ENCODE assay signal across 9 cellular contexts in genomic region chr6:42453649-42454427, GRCh38. TPM values are rescaled to one million over a fixed set of nuclear protein-coding genes. Genes with fewer than 3 reads are reported as not detected.
DNase-seq lines count a peak whose midpoint lies in the region; ATAC-seq, FAIRE-seq and TF ChIP-seq lines count a peak whose summit lies in the region.
"Had no signal": no experiment of that assay in that cellular context is flagged by ENCODE, and none has a peak within 500 bp of the region (broad histone marks: within the 10 kb centered on the region; RNA-seq: fewer than 3 reads in every experiment).

No MANE protein-coding gene starts in this region.

- DNase-seq in DMS 273 (lab: John Stamatoyannopoulos, UW; ENCODE audit: unreplicated experiment) (peak; percentile 66), DMS 273 treated with DMSO at 0.1 percent for 48 hours (lab: John Stamatoyannopoulos, UW) (no peak), NCI-H2029 treated with DMSO at 0.1 percent for 48 hours (lab: John Stamatoyannopoulos, UW) (peak; percentile 5), body of pancreas (peak; percentile 38 to 59 (median 46)), keratinocyte (ENCODE audit: low read depth, low spot score) (no peak), NCI-H446 (lab: John Stamatoyannopoulos, UW) (no peak)
- DNase-seq in stimulated activated naive CD8-positive, alpha-beta T cell treated with anti-CD3 and anti-CD28 coated beads, Interleukin-15, Interleukin-2, amounts not matched to agents 100 U/mL and 50 U/mL, for 24 hours: peak; percentile 20

- peak overlapping the region; percentile 29 for H2AFZ ChIP-seq in keratinocyte (ENCODE audit: control insufficient read depth, low read length)

- no peaks in the 10 kb centered on the region for H3K9me3 ChIP-seq in body of pancreas
- no peaks in the 10 kb centered on the region for H3K9me3 ChIP-seq in keratinocyte (ENCODE audit: control insufficient read depth, low read depth, low read length)

- no peaks in the 10 kb centered on the region for H4K20me1 ChIP-seq in keratinocyte (ENCODE audit: control insufficient read depth, extremely low read depth, insufficient read depth, low read length)

- H3K4me2 ChIP-seq in keratinocyte (ENCODE audit: control insufficient read depth, extremely low read depth, insufficient read depth, low read depth, low read length): peak overlapping the region; percentile 86

- no peak for FAIRE-seq in keratinocyte (lab: Jason Lieb, UNC)
- FAIRE-seq: A204.1 had no signal

- no peaks in the 10 kb centered on the region for H3K36me3 ChIP-seq in body of pancreas (replicated peaks in 1 of 2; ENCODE audit: insufficient read depth in 1 of 2, low read depth in 2 of 2)
- H3K36me3 ChIP-seq in keratinocyte (ENCODE audit: control insufficient read depth in 2 of 2, extremely low read depth in 1 of 2, insufficient read depth in 2 of 2, low read length in 2 of 2): no peaks in the 10 kb centered on the region

- H3K9me1 ChIP-seq in keratinocyte (ENCODE audit: control insufficient read depth, extremely low read depth, insufficient read depth, low read length): no peaks in the 10 kb centered on the region

- ATAC-seq in body of pancreas (peak; percentile 20), GM21717 (IDR thresholded peaks at IDR 0.05; ENCODE audit: unreplicated experiment) (no peak)
- no peak for ATAC-seq in stimulated activated naive CD8-positive, alpha-beta T cell treated with anti-CD3 and anti-CD28 coated beads, Interleukin-15, Interleukin-2, amounts not matched to agents 100 U/mL and 50 U/mL, for 24 hours

- H3K27ac ChIP-seq in body of pancreas: peak overlapping the region in 3 of 4 donors; percentile 27 to 88 (median 87)
- no peak overlapping the region for H3K27ac ChIP-seq in keratinocyte (ENCODE audit: control insufficient read depth, insufficient read depth, low read length)

- no peak for TF ChIP-seq POLR2A in body of pancreas (IDR thresholded peaks at IDR 0.05)

- H3K9ac ChIP-seq in keratinocyte (ENCODE audit: control insufficient read depth, extremely low read depth, insufficient read depth, low read length): peak overlapping the region; percentile 80

- H3K4me3 ChIP-seq in body of pancreas (peak overlapping the region in 1 of 2 donors; percentile 78), keratinocyte (ENCODE audit: control insufficient read depth in 2 of 3, extremely low read depth in 1 of 3, insufficient read depth in 2 of 3, low read depth in 1 of 3, low read length in 3 of 3) (peak overlapping the region; percentile 69 to 91 (median 69))

- TF ChIP-seq CTCF in body of pancreas (IDR thresholded peaks at IDR 0.05): no peak
- TF ChIP-seq CTCF in keratinocyte (optimal IDR thresholded peaks at IDR 0.05 in 1 of 3, IDR thresholded peaks at IDR 0.05 in 1 of 3, conservative IDR thresholded peaks at IDR 0.05 in 1 of 3; ENCODE audit: extremely low read depth in 1 of 3, insufficient read depth in 2 of 3, low read length in 3 of 3): no peak

- peaks cover 18% of the 10 kb centered on the region for H3K79me2 ChIP-seq in keratinocyte (ENCODE audit: control insufficient read depth, insufficient read depth, low read length)

- WGBS in body of pancreas, 2 donors: 1 to 2% methylated on average over 22 to 32 of the region's 32 CpGs

- intact Hi-C loops in body of pancreas (cut with DNase I): no loop called here

- dilution Hi-C loops in keratinocyte (cut with MboI; ENCODE audit: extremely low pct_ligation_motif_present, low sequenced_read_pairs): no loop called here

- H3K4me1 ChIP-seq in body of pancreas (peaks cover 32% of the 10 kb centered on the region), keratinocyte (ENCODE audit: control insufficient read depth, extremely low read depth, insufficient read depth, low read length) (peaks cover 32% of the 10 kb centered on the region)

- H3K27me3 ChIP-seq in body of pancreas (no peaks in the 10 kb centered on the region), keratinocyte (ENCODE audit: control insufficient read depth, extremely low read depth, insufficient read depth, low read length) (no peaks in the 10 kb centered on the region)

RNA-seq across cellular contexts. Expression of gene TRERF1, which starts 2.1 kb away (rescaled TPM):
- total RNA-seq in body of pancreas: 1 to 10 TPM; 2.3 to 3.4 TPM
- polyA plus RNA-seq in keratinocyte: 3.2 to 4.8 TPM (median 4.5 TPM) in 3 replicates
- 2.0 TPM for polyA plus RNA-seq in keratinocyte (2011; ENCODE audit: low read depth)
- 3.3 TPM in 2 replicates for polyA plus RNA-seq in keratinocyte (2011; cell fraction: cytosol; rRNA removed)
- polyA plus RNA-seq in keratinocyte (2011; cell fraction: nucleus; rRNA removed): 12.0 and 14.6 TPM in 2 replicates
- polyA plus RNA-seq in keratinocyte (2012; ENCODE audit: low replicate concordance): 2.4 and 6.4 TPM in 2 replicates
- polyA minus RNA-seq in keratinocyte: 5.4 to 18.3 TPM (median 9.5 TPM) in 3 replicates
- polyA minus RNA-seq in keratinocyte (2011; cell fraction: cytosol; rRNA and poly(A)+ RNA removed): 3.8 TPM
- 8.7 and 14.2 TPM in 2 replicates for polyA minus RNA-seq in keratinocyte (2011; cell fraction: nucleus; rRNA and poly(A)+ RNA removed)

Comparison
In these comparisons a context has a peak if more than half of its experiments do, and no peak if none do; other contexts are left out.
1. DNase-seq: peak in DMS 273 (single experiment), NCI-H2029 treated with DMSO at 0.1 percent for 48 hours (single experiment), body of pancreas (4 of 4) and stimulated activated naive CD8-positive, alpha-beta T cell treated with anti-CD3 and anti-CD28 coated beads, Interleukin-15, Interleukin-2, amounts not matched to agents 100 U/mL and 50 U/mL, for 24 hours (single experiment); none in DMS 273 treated with DMSO at 0.1 percent for 48 hours (single experiment), keratinocyte (single experiment) and NCI-H446 (0 of 2).